2 cellular contexts compared by ENCODE assay signal in genomic region chr2:36492216-36492945, GRCh38.
TF ChIP-seq lines count a peak whose summit lies in the region.

No MANE protein-coding gene starts in this region.

TF ChIP-seq in IMR-90, 13 proteins besides CTCF, POLR2A, EP300 and RAD21 (continued from another document):
- TF ChIP-seq ELK1 (IDR thresholded peaks at IDR 0.05; ENCODE audit: borderline replicate concordance, low read depth, low read length) (no peak), FOS (IDR thresholded peaks at IDR 0.05; ENCODE audit: low read depth, low read length) (no peak), RFX5 (IDR thresholded peaks at IDR 0.05; ENCODE audit: low read depth, low read length) (no peak), MAFK (IDR thresholded peaks at IDR 0.05; ENCODE audit: low read depth, low read length) (no peak), USF2 (IDR thresholded peaks at IDR 0.05; ENCODE audit: low read depth, low read length) (no peak), MXI1 (IDR thresholded peaks at IDR 0.05; ENCODE audit: borderline replicate concordance, low read depth, low read length) (no peak), CHD1 (IDR thresholded peaks at IDR 0.05; ENCODE audit: low read depth, low read length) (no peak), BHLHE40 (IDR thresholded peaks at IDR 0.05; ENCODE audit: low read depth, low read length) (no peak), CEBPB (IDR thresholded peaks at IDR 0.05; ENCODE audit: low read depth, low read length) (no peak)

TF ChIP-seq in K562, 482 proteins besides CTCF, POLR2A, EP300 and RAD21:
- TF ChIP-seq ZBTB33 (CRISPR knock-in tag; IDR thresholded peaks at IDR 0.05), result no peak
- TF ChIP-seq SRSF7 (optimal IDR thresholded peaks at IDR 0.05; ENCODE audit: low read depth, low read length), result no peak
- no peak for TF ChIP-seq ELK1 (CRISPR knock-in tag; IDR thresholded peaks at IDR 0.05)
- no peak for TF ChIP-seq PBX2 (CRISPR knock-in tag; IDR thresholded peaks at IDR 0.05; ENCODE audit: low read depth)
- peak; percentile 24; the same call in 1 of the 2 replicates for TF ChIP-seq PBX2 (tag; conservative IDR thresholded peaks at IDR 0.05; ENCODE audit: low read depth)
- TF ChIP-seq ZNF324 (CRISPR knock-in tag; IDR thresholded peaks at IDR 0.05), result no peak
- no peak for TF ChIP-seq TBL1XR1 (IDR thresholded peaks at IDR 0.05; ENCODE audit: low read length in 2 of 2)
- TF ChIP-seq ARNT (IDR thresholded peaks at IDR 0.05), result no peak
- no peak for TF ChIP-seq BHLHE40 (IDR thresholded peaks at IDR 0.05; ENCODE audit: low read length)
- TF ChIP-seq POLR3G (IDR thresholded peaks at IDR 0.05; ENCODE audit: extremely low read depth, insufficient read length, insufficient replicate concordance), result no peak
- TF ChIP-seq MEIS2 (IDR thresholded peaks at IDR 0.05; ENCODE audit: partially characterized antibody), result peak; percentile 29
- no peak for TF ChIP-seq ZNF766 (CRISPR knock-in tag; conservative IDR thresholded peaks at IDR 0.05)
- no peak for TF ChIP-seq ZFP30 (CRISPR knock-in tag; IDR thresholded peaks at IDR 0.05; ENCODE audit: borderline replicate concordance)
- no peak for TF ChIP-seq ZBTB8A (IDR thresholded peaks at IDR 0.05; ENCODE audit: partially characterized antibody)
- no peak for TF ChIP-seq NONO (IDR thresholded peaks at IDR 0.05; ENCODE audit: low read depth in 2 of 2, low read length in 1 of 2)
